Comparison of ENCODE assay signal across 10 cellular contexts in genomic region chr16:48538746-48539484, GRCh38.
DNase-seq lines count a peak whose midpoint lies in the region; ATAC-seq, FAIRE-seq and TF ChIP-seq lines count a peak whose summit lies in the region.
"Had no signal": no experiment of that assay in that cellular context is flagged by ENCODE, and none has a peak within 500 bp of the region (broad histone marks: within the 10 kb centered on the region; RNA-seq: fewer than 3 reads in every experiment).

No MANE protein-coding gene starts in this region.

- in situ Hi-C loops in K562 (cut with MboI) = no loop called here

- TF ChIP-seq POLR2A in K562 (conservative IDR thresholded peaks at IDR 0.05) (no peak), right lobe of liver (IDR thresholded peaks at IDR 0.05) (no peak), vagina (IDR thresholded peaks at IDR 0.05) (no peak)

- 57% methylated on average over 14 of the region's 15 CpGs for WGBS in K562 (ENCODE audit: insufficient coverage, low coverage, missing lambda C conversion rate)
- WGBS in right lobe of liver (ENCODE audit: insufficient coverage, low coverage, low lambda C conversion rate, missing lambda C conversion rate) = 67% methylated on average over 8 of the region's 15 CpGs

- H3K4me2 ChIP-seq in K562 (ENCODE audit: insufficient read depth, low read length) = no peak overlapping the region

- H3K36me3 ChIP-seq in K562 (ENCODE audit: control insufficient read depth, insufficient read depth, low read length) = peaks cover 21% of the 10 kb centered on the region; the same call in 1 of the 3 replicates
- peaks cover 0 to 25% (median 5%) of the 10 kb centered on the region in 4 donors for H3K36me3 ChIP-seq in right lobe of liver
- peaks cover 0 to 19% of the 10 kb centered on the region in 2 donors for H3K36me3 ChIP-seq in vagina

- FAIRE-seq in K562 (lab: Jason Lieb, UNC) = no peak
- FAIRE-seq: RCC 7860 had no signal

- peak; percentile 27 to 47; a peak in 3 of 4 replicates for TF ChIP-seq RAD21 in K562 (CRISPR knock-in tag; conservative IDR thresholded peaks at IDR 0.05 in 1 of 2, IDR thresholded peaks at IDR 0.05 in 1 of 2)

- no peak overlapping the region for H2AFZ ChIP-seq in K562 (ENCODE audit: low read depth, low read length)

- POLR2A ChIA-PET in K562 (lab: Yijun Ruan, JAX) = interaction anchor here (0.6 kb wide), 1 partner anchor 9 kb away, joined by 3 read pairs; no protein-coding TSS in a partner anchor

- H4K20me1 ChIP-seq in K562 (replicated peaks; ENCODE audit: control insufficient read depth, insufficient read depth, low read length) = peaks cover 5% of the 10 kb centered on the region; the same call in 1 of the 2 replicates

- H3K4me3 ChIP-seq in K562 = no peak overlapping the region
- no peak overlapping the region for H3K4me3 ChIP-seq in right lobe of liver
- no peak overlapping the region for H3K4me3 ChIP-seq in vagina

- H3K9me3 ChIP-seq in K562 (replicated peaks; ENCODE audit: control insufficient read depth, insufficient read depth, low read depth, low read length) (no peaks in the 10 kb centered on the region), right lobe of liver (no peaks in the 10 kb centered on the region), vagina (no peaks in the 10 kb centered on the region)

- H3K79me2 ChIP-seq in K562 (ENCODE audit: control insufficient read depth, insufficient read depth, low read length) = no peaks in the 10 kb centered on the region

- intact Hi-C loops in K562 (cut with micrococcal nuclease) = loop anchor here (10.0 kb wide), 1 partner anchor 304 kb away; no protein-coding TSS in a partner anchor
- intact Hi-C loops in right lobe of liver (cut with DNase I) = loop anchor here (5.0 to 10.0 kb wide), 3 partner anchors 83 to 284 kb away; no protein-coding TSS in a partner anchor
- intact Hi-C loops in vagina (cut with DNase I) = loop anchor here (10.0 kb wide), 2 partner anchors 86 to 154 kb away; partner anchors contain the start of gene SIAH1

- H3K27me3 ChIP-seq in K562 (ENCODE audit: control insufficient read depth in 2 of 2, insufficient read depth in 2 of 2, low read length in 2 of 2) (no peaks in the 10 kb centered on the region), right lobe of liver (no peaks in the 10 kb centered on the region), vagina (no peaks in the 10 kb centered on the region)

- H3K4me1 ChIP-seq in K562 (replicated peaks in 1 of 2; ENCODE audit: control insufficient read depth in 2 of 2, insufficient read depth in 2 of 2, low read length in 2 of 2) (peaks cover 0 to 4% of the 10 kb centered on the region in 2 experiments; a peak in 2 of 5 replicates), right lobe of liver (peaks cover 0 to 20% (median 2%) of the 10 kb centered on the region in 4 donors), vagina (peaks cover 60% of the 10 kb centered on the region)

- TF ChIP-seq EP300 in K562 (IDR thresholded peaks at IDR 0.05; ENCODE audit: low read length) = no peak

- H3K9ac ChIP-seq in K562 (ENCODE audit: insufficient read depth in 1 of 2, low read depth in 2 of 2, low read length in 2 of 2) = 0 out of 4 replicates have a peak overlapping the region, but pooled peaks of 1 of the 2 experiments have one; percentile 23

- DNase-seq in stimulated activated CD4-positive, alpha-beta T cell treated with anti-CD3 and anti-CD28 coated beads, Interleukin-15, amount 100 ng/mL, for 24 hours = peak; percentile 25
- DNase-seq in stimulated activated CD4-positive, alpha-beta T cell treated with anti-CD3 and anti-CD28 coated beads, Interleukin-2, amount 100 ng/mL, for 48 hours = no peak
- DNase-seq in K562 (ENCODE audit: extremely low read depth in 1 of 4, low spot score in 3 of 4) (peak in 3 of 4 experiments; percentile 13 to 37 (median 30)), right lobe of liver (no peak), vagina (ENCODE audit: extremely low spot score in 2 of 2) (peak; percentile 74 to 85), kidney tubule cell (ENCODE audit: low spot score) (no peak)
- DNase-seq: EL had no signal

- H3K27ac ChIP-seq in K562 (ENCODE audit: extremely low read depth, low read depth, low read length) (no peak overlapping the region), right lobe of liver (no peak overlapping the region), vagina (peak overlapping the region; percentile 85)

- CTCF ChIA-PET in K562 (lab: Yijun Ruan, JAX; ENCODE audit: low intra/inter-chr PET ratio) = interaction anchor here (1.1 kb wide), 1 partner anchor 84 kb away, joined by 3 read pairs; no protein-coding TSS in a partner anchor

- no peaks in the 10 kb centered on the region for H3K9me1 ChIP-seq in K562 (ENCODE audit: control insufficient read depth, insufficient read depth, low read length)

- peak; percentile 46 to 59 (median 49) for TF ChIP-seq CTCF in K562 (IDR thresholded peaks at IDR 0.05 in 2 of 3, conservative IDR thresholded peaks at IDR 0.05 in 1 of 3; ENCODE audit: insufficient read depth in 2 of 3, low read depth in 1 of 3, low read length in 3 of 3)
- TF ChIP-seq CTCF in right lobe of liver (IDR thresholded peaks at IDR 0.05) = peak; percentile 33 to 46 (median 38)
- no peak for TF ChIP-seq CTCF in vagina (IDR thresholded peaks at IDR 0.05)

- ATAC-seq in K562 = peak; percentile 65
- peak; percentile 8 to 53 (median 12) for ATAC-seq in right lobe of liver
- ATAC-seq in GM21619 (IDR thresholded peaks at IDR 0.05; ENCODE audit: unreplicated experiment) = no peak
- no peak for ATAC-seq in HG02678 (IDR thresholded peaks at IDR 0.05; ENCODE audit: unreplicated experiment)

- BruUV-seq in K562 (replicated peaks; lab: Mats Ljungman, UMichigan) = no TSS peak

TF ChIP-seq in K562, 482 proteins besides CTCF, POLR2A, EP300 and RAD21:
- no peak for TF ChIP-seq TBP (optimal IDR thresholded peaks at IDR 0.05; ENCODE audit: low read depth, low read length)
- no peak for TF ChIP-seq ZNF239 (CRISPR knock-in tag; IDR thresholded peaks at IDR 0.05)
- no peak for TF ChIP-seq XRCC3 (IDR thresholded peaks at IDR 0.05)
- no peak for TF ChIP-seq ZNF316 (IDR thresholded peaks at IDR 0.05)
- no peak for TF ChIP-seq ELF2 (CRISPR knock-in tag; IDR thresholded peaks at IDR 0.05)
- TF ChIP-seq MXI1 (IDR thresholded peaks at IDR 0.05; ENCODE audit: low read depth, low read length) = no peak
- TF ChIP-seq, protein P1, sequence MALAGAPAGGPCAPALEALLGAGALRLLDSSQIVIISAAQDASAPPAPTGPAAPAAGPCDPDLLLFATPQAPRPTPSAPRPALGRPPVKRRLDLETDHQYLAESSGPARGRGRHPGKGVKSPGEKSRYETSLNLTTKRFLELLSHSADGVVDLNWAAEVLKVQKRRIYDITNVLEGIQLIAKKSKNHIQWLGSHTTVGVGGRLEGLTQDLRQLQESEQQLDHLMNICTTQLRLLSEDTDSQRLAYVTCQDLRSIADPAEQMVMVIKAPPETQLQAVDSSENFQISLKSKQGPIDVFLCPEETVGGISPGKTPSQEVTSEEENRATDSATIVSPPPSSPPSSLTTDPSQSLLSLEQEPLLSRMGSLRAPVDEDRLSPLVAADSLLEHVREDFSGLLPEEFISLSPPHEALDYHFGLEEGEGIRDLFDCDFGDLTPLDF (CRISPR knock-in tag; IDR thresholded peaks at IDR 0.05) = no peak
- TF ChIP-seq MAZ (CRISPR knock-in tag; conservative IDR thresholded peaks at IDR 0.05 in 1 of 2, IDR thresholded peaks at IDR 0.05 in 1 of 2) = no peak

Comparison
In these comparisons a context has a peak if more than half of its experiments do, and no peak if none do; other contexts are left out.
1. DNase-seq: peak in stimulated activated CD4-positive, alpha-beta T cell treated with anti-CD3 and anti-CD28 coated beads, Interleukin-15, amount 100 ng/mL, for 24 hours (single experiment), K562 (3 of 4) and vagina (2 of 2); none in stimulated activated CD4-positive, alpha-beta T cell treated with anti-CD3 and anti-CD28 coated beads, Interleukin-2, amount 100 ng/mL, for 48 hours (0 of 2), right lobe of liver (0 of 3) and kidney tubule cell (single experiment).
2. ATAC-seq: peak in K562 (single experiment) and right lobe of liver (4 of 4); none in GM21619 (single experiment) and HG02678 (single experiment).
3. CTCF ChIP-seq: peak in K562 (3 of 3) and right lobe of liver (4 of 4); none in vagina (0 of 3).